1 cellular context compared by ENCODE assay signal in the genomic region with DNA sequence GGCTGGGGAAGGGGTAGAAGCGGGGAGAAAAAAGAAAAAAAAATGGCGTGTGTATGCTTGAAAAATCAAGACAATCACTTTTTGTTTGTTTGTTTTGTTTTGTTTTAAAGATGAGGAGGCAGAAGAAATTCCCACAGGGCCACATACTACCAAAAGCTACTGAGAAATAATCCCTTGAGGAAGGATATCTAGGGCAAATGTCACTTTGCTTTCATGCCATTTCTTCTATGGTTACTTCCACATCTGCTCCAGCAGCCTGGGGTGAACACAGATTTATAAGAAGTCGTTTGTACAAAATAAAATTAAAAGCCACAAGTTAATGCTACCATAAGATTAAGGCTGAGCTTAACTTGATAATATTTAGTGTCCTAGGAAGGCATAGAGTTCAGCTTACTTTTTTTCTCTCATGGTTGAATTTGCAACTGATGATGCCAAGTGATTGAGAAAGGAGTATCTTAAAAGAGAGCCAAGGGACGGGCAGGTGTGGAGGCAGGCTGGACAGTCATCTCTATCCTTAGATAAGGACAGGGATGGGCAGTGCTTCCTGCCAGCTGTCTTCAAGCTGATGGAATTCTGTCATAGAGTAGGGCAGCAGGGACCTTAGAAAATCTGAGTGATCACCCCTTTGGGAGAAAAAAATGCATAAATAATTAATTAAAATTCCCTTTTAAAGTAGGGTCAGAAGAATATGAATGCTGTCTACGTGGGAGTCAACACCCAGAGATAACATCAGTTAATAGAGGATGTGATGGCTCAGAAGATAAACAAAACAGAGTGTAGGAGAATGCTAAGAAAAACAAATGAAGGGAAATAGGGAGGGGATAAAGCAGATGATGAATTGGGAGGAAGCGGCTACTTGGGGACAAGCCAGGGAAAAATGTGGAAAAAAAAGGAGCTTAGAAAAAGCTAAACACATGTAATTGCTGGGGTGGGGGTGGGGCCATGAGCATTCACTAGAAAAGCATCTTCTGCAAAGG.
TF ChIP-seq lines count a peak whose summit lies in the region.

No MANE protein-coding gene starts in this region.

TF ChIP-seq in HepG2, 621 proteins besides CTCF, POLR2A, EP300 and RAD21:
- TF ChIP-seq, protein P1, sequence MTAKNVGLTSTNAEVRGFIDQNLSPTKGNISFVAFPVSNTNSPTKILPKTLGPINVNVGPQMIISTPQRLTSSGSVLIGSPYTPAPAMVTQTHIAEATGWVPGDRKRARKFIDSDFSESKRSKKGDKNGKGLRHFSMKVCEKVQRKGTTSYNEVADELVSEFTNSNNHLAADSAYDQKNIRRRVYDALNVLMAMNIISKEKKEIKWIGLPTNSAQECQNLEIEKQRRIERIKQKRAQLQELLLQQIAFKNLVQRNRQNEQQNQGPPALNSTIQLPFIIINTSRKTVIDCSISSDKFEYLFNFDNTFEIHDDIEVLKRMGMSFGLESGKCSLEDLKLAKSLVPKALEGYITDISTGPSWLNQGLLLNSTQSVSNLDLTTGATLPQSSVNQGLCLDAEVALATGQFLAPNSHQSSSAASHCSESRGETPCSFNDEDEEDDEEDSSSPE (CRISPR knock-in tag; IDR thresholded peaks at IDR 0.05) = no peak
- TF ChIP-seq MTF1 (CRISPR knock-in tag; IDR thresholded peaks at IDR 0.05) (no peak), ZNF280D (CRISPR knock-in tag; IDR thresholded peaks at IDR 0.05) (no peak), SIX4 (CRISPR knock-in tag; IDR thresholded peaks at IDR 0.05) (no peak), KDM3A (CRISPR knock-in tag; IDR thresholded peaks at IDR 0.05; ENCODE audit: low read depth) (no peak), HNRNPK (IDR thresholded peaks at IDR 0.05; ENCODE audit: low read depth, low read length, poor library complexity, severe bottlenecking) (peak; percentile 23), NFE2L2 (IDR thresholded peaks at IDR 0.05; ENCODE audit: low read length) (no peak), HBP1 (CRISPR knock-in tag; IDR thresholded peaks at IDR 0.05; ENCODE audit: low read depth) (no peak), FOXP1 (IDR thresholded peaks at IDR 0.05) (no peak), FOXP1 (CRISPR knock-in tag; IDR thresholded peaks at IDR 0.05) (0 out of 2 replicates have a peak, but pooled peaks have one; percentile 10), MEIS2 (CRISPR knock-in tag; IDR thresholded peaks at IDR 0.05) (no peak), CHCHD3 (CRISPR knock-in tag; IDR thresholded peaks at IDR 0.05) (no peak), ERF (CRISPR knock-in tag; IDR thresholded peaks at IDR 0.05) (no peak), POGK (CRISPR knock-in tag; conservative IDR thresholded peaks at IDR 0.05) (no peak), FOXK2 (IDR thresholded peaks at IDR 0.05) (no peak)
- TF ChIP-seq, protein P2, sequence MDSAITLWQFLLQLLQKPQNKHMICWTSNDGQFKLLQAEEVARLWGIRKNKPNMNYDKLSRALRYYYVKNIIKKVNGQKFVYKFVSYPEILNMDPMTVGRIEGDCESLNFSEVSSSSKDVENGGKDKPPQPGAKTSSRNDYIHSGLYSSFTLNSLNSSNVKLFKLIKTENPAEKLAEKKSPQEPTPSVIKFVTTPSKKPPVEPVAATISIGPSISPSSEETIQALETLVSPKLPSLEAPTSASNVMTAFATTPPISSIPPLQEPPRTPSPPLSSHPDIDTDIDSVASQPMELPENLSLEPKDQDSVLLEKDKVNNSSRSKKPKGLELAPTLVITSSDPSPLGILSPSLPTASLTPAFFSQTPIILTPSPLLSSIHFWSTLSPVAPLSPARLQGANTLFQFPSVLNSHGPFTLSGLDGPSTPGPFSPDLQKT (CRISPR knock-in tag; IDR thresholded peaks at IDR 0.05; ENCODE audit: borderline replicate concordance) = no peak
